Comparison of ENCODE assay signal across 11 cellular contexts in genomic region chr5:35308391-35308790, GRCh38.
DNase-seq lines count a peak whose midpoint lies in the region; ATAC-seq and TF ChIP-seq lines count a peak whose summit lies in the region.
"Had no signal": no experiment of that assay in that cellular context is flagged by ENCODE, and none has a peak within 500 bp of the region (broad histone marks: within the 10 kb centered on the region; RNA-seq: fewer than 3 reads in every experiment).

No MANE protein-coding gene starts in this region.

- H4K20me1 ChIP-seq in DND-41 (ENCODE audit: insufficient read depth, low read length): no peaks in the 10 kb centered on the region

- H3K4me3 ChIP-seq in DND-41 (ENCODE audit: low read depth in 1 of 2, low read length in 2 of 2) (no peak overlapping the region), body of pancreas (no peak overlapping the region)
- H3K4me3 ChIP-seq: K562 had no signal

- no peaks in the 10 kb centered on the region for H3K27me3 ChIP-seq in DND-41 (ENCODE audit: insufficient read depth, low read length, poor library complexity)
- no peaks in the 10 kb centered on the region for H3K27me3 ChIP-seq in body of pancreas

- ATAC-seq in DND-41 (ENCODE audit: insufficient read depth, low read depth): peak; percentile 52; the same call in 2 of the 3 replicates
- peak; percentile 62 for ATAC-seq in GM19452 (IDR thresholded peaks at IDR 0.05; ENCODE audit: unreplicated experiment)
- peak; percentile 88 for ATAC-seq in HG03378 (IDR thresholded peaks at IDR 0.05; ENCODE audit: unreplicated experiment)
- ATAC-seq in body of pancreas: peak; percentile 58
- no peak for ATAC-seq in stimulated activated naive CD8-positive, alpha-beta T cell treated with anti-CD3 and anti-CD28 coated beads, Interleukin-15, Interleukin-2, amounts not matched to agents 100 U/mL and 50 U/mL, for 24 hours
- ATAC-seq in HG02973 (IDR thresholded peaks at IDR 0.05; ENCODE audit: unreplicated experiment): no peak
- ATAC-seq: K562, right cardiac atrium had no signal

- H3K4me1 ChIP-seq in DND-41 (ENCODE audit: insufficient read depth, low read length) (no peaks in the 10 kb centered on the region), body of pancreas (peaks cover 12% of the 10 kb centered on the region)

- no peak overlapping the region for H3K9ac ChIP-seq in DND-41 (ENCODE audit: low read depth, low read length)

- H3K36me3 ChIP-seq in DND-41 (ENCODE audit: insufficient read depth, low read length) (no peaks in the 10 kb centered on the region), body of pancreas (replicated peaks in 1 of 2; ENCODE audit: insufficient read depth in 1 of 2, low read depth in 2 of 2) (no peaks in the 10 kb centered on the region)

- DNase-seq in DND-41 (peak; percentile 9), body of pancreas (peak; percentile 19 to 57 (median 26))
- no peak for DNase-seq in activated T-cell treated with anti-CD3 and anti-CD28 coated beads, Interleukin-2, amount 50 U/mL, for 24 hours
- DNase-seq in stimulated activated naive CD8-positive, alpha-beta T cell treated with anti-CD3 and anti-CD28 coated beads, Interleukin-15, Interleukin-2, amounts not matched to agents 100 U/mL and 50 U/mL, for 24 hours: no peak
- DNase-seq in stimulated activated CD4-positive, alpha-beta T cell treated with anti-CD3 and anti-CD28 coated beads, Interleukin-15, amount 100 ng/mL, for 24 hours: no peak
- DNase-seq: NCI-H510A treated with DMSO at 0.1 percent for 48 hours, right cardiac atrium had no signal

- TF ChIP-seq CTCF in DND-41 (IDR thresholded peaks at IDR 0.05; ENCODE audit: borderline replicate concordance, extremely low read depth, low read length, poor library complexity, severe bottlenecking) (no peak), body of pancreas (IDR thresholded peaks at IDR 0.05) (no peak)

- H2AFZ ChIP-seq in DND-41 (ENCODE audit: low read depth, low read length): no peak overlapping the region

- H3K79me2 ChIP-seq in DND-41 (ENCODE audit: insufficient read depth, low read length): no peaks in the 10 kb centered on the region

- no peak overlapping the region for H3K27ac Mint-ChIP-seq in activated T-cell treated with anti-CD3 and anti-CD28 coated beads, Interleukin-2, amount 50 U/mL, for 24 hours

- no peaks in the 10 kb centered on the region for H3K4me1 Mint-ChIP-seq in activated T-cell treated with anti-CD3 and anti-CD28 coated beads, Interleukin-2, amount 50 U/mL, for 24 hours (ENCODE audit: low read depth)

- 21 to 28% methylated on average over 2 of the region's 2 CpGs for WGBS in body of pancreas, 2 donors

- H3K4me2 ChIP-seq in DND-41 (ENCODE audit: insufficient read depth, low read length): no peak overlapping the region

- no peaks in the 10 kb centered on the region for H3K36me3 Mint-ChIP-seq in activated T-cell treated with anti-CD3 and anti-CD28 coated beads, Interleukin-2, amount 50 U/mL, for 24 hours (ENCODE audit: low read depth)

- H3K27me3 Mint-ChIP-seq in activated T-cell treated with anti-CD3 and anti-CD28 coated beads, Interleukin-2, amount 50 U/mL, for 24 hours: peaks cover 36% of the 10 kb centered on the region

- H3K9me3 ChIP-seq in DND-41 (ENCODE audit: insufficient read depth, low read length, severe bottlenecking): no peaks in the 10 kb centered on the region
- H3K9me3 ChIP-seq in body of pancreas: no peaks in the 10 kb centered on the region

- intact Hi-C loops in body of pancreas (cut with DNase I): no loop called here

- H3K27ac ChIP-seq in DND-41 (ENCODE audit: low read length) (no peak overlapping the region), body of pancreas (no peak overlapping the region)

- H3K9me3 Mint-ChIP-seq in activated T-cell treated with anti-CD3 and anti-CD28 coated beads, Interleukin-2, amount 50 U/mL, for 24 hours: no peaks in the 10 kb centered on the region

- no peak overlapping the region for H3K4me3 Mint-ChIP-seq in activated T-cell treated with anti-CD3 and anti-CD28 coated beads, Interleukin-2, amount 50 U/mL, for 24 hours

- TF ChIP-seq POLR2A in body of pancreas (IDR thresholded peaks at IDR 0.05): no peak

Comparison
In these comparisons a context has a peak if more than half of its experiments do, and no peak if none do; other contexts are left out.
1. ATAC-seq: peak in DND-41 (single experiment), GM19452 (single experiment), HG03378 (single experiment) and body of pancreas (single experiment); none in stimulated activated naive CD8-positive, alpha-beta T cell treated with anti-CD3 and anti-CD28 coated beads, Interleukin-15, Interleukin-2, amounts not matched to agents 100 U/mL and 50 U/mL, for 24 hours (single experiment) and HG02973 (single experiment).
2. DNase-seq: peak in DND-41 (single experiment) and body of pancreas (4 of 4); none in activated T-cell treated with anti-CD3 and anti-CD28 coated beads, Interleukin-2, amount 50 U/mL, for 24 hours (single experiment), stimulated activated naive CD8-positive, alpha-beta T cell treated with anti-CD3 and anti-CD28 coated beads, Interleukin-15, Interleukin-2, amounts not matched to agents 100 U/mL and 50 U/mL, for 24 hours (single experiment) and stimulated activated CD4-positive, alpha-beta T cell treated with anti-CD3 and anti-CD28 coated beads, Interleukin-15, amount 100 ng/mL, for 24 hours (single experiment).